1 cellular context compared by ENCODE assay signal in genomic region chr6:158838790-158839189, GRCh38.
A peak's percentile ranks its signal among the peaks of the same experiment; 100 is the strongest.
TF ChIP-seq lines count a peak whose summit lies in the region.

No MANE protein-coding gene starts in this region.

TF ChIP-seq in A549, 52 proteins besides CTCF, POLR2A, EP300 and RAD21:
- peak; percentile 51 for TF ChIP-seq ZC3H11A (IDR thresholded peaks at IDR 0.05)
TF ChIP-seq in A549: peak in this region for 1; not testable (repeated sequence) for 51.
